Comparison of ENCODE assay signal across 1 cellular context in the genomic region with DNA sequence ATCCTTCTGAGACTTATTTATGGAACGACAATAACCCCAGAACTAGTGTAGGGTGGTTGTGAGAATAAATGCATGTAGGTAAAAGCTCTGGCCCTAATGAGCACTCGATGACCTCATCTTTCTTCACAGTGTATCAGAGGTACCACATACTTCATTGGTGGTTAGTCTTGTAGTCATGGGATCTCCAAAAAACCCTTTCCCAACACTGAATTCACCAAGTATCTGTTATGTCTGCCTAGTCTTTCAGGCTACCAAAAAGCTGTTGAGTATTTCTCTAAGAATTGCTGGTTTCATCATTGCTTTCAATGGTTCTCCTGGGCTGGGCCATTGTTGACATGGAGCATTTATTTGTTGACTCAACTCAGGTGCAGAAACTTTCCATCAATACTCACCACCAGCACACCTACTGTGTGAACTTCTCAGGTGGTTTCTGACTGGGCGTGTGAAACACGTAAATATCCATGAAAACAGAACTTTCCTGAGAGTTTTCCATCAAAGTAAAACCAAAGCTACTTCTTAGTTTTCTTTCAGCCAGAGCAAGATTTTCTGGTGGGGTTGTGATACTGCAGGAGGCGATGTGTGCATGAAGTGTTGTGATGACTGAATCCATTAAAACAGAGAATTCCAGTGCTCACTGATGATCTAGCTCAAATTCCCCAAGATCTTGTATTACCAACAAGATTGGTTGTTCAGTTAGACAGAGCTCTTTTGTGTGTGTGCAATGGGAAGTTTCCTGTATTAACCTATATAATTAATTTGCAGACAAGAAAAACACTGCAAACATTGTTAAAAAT.
TF ChIP-seq lines count a peak whose summit lies in the region.

No MANE protein-coding gene starts in this region.

TF ChIP-seq in HepG2, 621 proteins besides CTCF, POLR2A, EP300 and RAD21 (continues in another document):
- no peak for TF ChIP-seq TCF7L2 (IDR thresholded peaks at IDR 0.05; ENCODE audit: low read depth, low read length)
- no peak for TF ChIP-seq ZNF674 (CRISPR knock-in tag; IDR thresholded peaks at IDR 0.05; ENCODE audit: low read depth)
- TF ChIP-seq, protein P1, sequence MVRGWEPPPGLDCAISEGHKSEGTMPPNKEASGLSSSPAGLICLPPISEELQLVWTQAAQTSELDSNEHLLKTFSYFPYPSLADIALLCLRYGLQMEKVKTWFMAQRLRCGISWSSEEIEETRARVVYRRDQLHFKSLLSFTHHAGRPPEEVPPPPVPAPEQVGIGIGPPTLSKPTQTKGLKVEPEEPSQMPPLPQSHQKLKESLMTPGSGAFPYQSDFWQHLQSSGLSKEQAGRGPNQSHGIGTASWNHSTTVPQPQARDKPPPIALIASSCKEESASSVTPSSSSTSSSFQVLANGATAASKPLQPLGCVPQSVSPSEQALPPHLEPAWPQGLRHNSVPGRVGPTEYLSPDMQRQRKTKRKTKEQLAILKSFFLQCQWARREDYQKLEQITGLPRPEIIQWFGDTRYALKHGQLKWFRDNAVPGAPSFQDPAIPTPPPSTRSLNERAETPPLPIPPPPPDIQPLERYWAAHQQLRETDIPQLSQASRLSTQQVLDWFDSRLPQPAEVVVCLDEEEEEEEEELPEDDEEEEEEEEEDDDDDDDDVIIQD (CRISPR knock-in tag; IDR thresholded peaks at IDR 0.05; ENCODE audit: low read depth) = no peak
- TF ChIP-seq ZKSCAN1 (IDR thresholded peaks at IDR 0.05; ENCODE audit: low read length) = peak; percentile 81
- TF ChIP-seq ZNF644 (CRISPR knock-in tag; IDR thresholded peaks at IDR 0.05; ENCODE audit: low read depth) = peak; percentile 55; the same call in 1 of the 2 replicates
- TF ChIP-seq, protein P2, sequence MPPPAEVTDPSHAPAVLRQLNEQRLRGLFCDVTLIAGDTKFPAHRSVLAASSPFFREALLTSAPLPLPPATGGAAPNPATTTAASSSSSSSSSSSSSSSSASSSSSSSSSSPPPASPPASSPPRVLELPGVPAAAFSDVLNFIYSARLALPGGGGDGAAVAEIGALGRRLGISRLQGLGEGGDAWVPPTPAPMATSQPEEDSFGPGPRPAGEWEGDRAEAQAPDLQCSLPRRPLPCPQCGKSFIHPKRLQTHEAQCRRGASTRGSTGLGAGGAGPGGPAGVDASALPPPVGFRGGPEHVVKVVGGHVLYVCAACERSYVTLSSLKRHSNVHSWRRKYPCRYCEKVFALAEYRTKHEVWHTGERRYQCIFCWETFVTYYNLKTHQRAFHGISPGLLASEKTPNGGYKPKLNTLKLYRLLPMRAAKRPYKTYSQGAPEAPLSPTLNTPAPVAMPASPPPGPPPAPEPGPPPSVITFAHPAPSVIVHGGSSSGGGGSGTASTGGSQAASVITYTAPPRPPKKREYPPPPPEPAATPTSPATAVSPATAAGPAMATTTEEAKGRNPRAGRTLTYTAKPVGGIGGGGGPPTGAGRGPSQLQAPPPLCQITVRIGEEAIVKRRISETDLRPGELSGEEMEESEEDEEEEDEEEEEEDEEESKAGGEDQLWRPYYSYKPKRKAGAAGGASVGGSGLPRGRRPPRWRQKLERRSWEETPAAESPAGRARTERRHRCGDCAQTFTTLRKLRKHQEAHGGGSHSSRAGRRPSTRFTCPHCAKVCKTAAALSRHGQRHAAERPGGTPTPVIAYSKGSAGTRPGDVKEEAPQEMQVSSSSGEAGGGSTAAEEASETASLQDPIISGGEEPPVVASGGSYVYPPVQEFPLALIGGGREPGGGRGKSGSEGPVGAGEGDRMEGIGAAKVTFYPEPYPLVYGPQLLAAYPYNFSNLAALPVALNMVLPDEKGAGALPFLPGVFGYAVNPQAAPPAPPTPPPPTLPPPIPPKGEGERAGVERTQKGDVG (CRISPR knock-in tag; IDR thresholded peaks at IDR 0.05; ENCODE audit: borderline replicate concordance) = no peak
- no peak for TF ChIP-seq RFX5 (IDR thresholded peaks at IDR 0.05; ENCODE audit: low read depth, low read length)
- TF ChIP-seq, protein P3, sequence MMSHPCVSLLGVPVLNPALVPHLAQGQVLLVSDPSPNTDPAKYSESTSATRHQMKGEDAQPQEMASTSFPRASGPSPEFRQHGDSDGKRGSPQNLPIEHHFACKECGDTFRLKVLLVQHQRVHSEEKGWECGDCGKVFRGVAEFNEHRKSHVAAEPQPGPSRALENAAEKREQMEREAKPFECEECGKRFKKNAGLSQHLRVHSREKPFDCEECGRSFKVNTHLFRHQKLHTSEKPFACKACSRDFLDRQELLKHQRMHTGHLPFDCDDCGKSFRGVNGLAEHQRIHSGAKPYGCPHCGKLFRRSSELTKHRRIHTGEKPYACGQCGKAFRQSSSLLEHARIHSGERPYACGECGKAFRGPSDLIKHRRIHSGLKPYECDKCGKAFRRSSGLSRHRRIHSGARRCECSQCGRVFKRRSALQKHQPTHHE (CRISPR knock-in tag; IDR thresholded peaks at IDR 0.05; ENCODE audit: borderline replicate concordance) = no peak
- no peak for TF ChIP-seq SMAD3 (CRISPR knock-in tag; IDR thresholded peaks at IDR 0.05)
- TF ChIP-seq, protein P4, sequence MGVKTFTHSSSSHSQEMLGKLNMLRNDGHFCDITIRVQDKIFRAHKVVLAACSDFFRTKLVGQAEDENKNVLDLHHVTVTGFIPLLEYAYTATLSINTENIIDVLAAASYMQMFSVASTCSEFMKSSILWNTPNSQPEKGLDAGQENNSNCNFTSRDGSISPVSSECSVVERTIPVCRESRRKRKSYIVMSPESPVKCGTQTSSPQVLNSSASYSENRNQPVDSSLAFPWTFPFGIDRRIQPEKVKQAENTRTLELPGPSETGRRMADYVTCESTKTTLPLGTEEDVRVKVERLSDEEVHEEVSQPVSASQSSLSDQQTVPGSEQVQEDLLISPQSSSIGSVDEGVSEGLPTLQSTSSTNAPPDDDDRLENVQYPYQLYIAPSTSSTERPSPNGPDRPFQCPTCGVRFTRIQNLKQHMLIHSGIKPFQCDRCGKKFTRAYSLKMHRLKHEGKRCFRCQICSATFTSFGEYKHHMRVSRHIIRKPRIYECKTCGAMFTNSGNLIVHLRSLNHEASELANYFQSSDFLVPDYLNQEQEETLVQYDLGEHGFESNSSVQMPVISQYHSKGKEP (CRISPR knock-in tag; IDR thresholded peaks at IDR 0.05) = no peak
- TF ChIP-seq, protein P5, sequence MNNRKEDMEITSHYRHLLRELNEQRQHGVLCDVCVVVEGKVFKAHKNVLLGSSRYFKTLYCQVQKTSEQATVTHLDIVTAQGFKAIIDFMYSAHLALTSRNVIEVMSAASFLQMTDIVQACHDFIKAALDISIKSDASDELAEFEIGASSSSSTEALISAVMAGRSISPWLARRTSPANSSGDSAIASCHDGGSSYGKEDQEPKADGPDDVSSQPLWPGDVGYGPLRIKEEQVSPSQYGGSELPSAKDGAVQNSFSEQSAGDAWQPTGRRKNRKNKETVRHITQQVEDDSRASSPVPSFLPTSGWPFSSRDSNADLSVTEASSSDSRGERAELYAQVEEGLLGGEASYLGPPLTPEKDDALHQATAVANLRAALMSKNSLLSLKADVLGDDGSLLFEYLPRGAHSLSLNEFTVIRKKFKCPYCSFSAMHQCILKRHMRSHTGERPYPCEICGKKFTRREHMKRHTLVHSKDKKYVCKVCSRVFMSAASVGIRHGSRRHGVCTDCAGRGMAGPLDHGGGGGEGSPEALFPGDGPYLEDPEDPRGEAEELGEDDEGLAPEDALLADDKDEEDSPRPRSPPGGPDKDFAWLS (CRISPR knock-in tag; IDR thresholded peaks at IDR 0.05; ENCODE audit: borderline replicate concordance) = no peak
- TF ChIP-seq, protein P6, sequence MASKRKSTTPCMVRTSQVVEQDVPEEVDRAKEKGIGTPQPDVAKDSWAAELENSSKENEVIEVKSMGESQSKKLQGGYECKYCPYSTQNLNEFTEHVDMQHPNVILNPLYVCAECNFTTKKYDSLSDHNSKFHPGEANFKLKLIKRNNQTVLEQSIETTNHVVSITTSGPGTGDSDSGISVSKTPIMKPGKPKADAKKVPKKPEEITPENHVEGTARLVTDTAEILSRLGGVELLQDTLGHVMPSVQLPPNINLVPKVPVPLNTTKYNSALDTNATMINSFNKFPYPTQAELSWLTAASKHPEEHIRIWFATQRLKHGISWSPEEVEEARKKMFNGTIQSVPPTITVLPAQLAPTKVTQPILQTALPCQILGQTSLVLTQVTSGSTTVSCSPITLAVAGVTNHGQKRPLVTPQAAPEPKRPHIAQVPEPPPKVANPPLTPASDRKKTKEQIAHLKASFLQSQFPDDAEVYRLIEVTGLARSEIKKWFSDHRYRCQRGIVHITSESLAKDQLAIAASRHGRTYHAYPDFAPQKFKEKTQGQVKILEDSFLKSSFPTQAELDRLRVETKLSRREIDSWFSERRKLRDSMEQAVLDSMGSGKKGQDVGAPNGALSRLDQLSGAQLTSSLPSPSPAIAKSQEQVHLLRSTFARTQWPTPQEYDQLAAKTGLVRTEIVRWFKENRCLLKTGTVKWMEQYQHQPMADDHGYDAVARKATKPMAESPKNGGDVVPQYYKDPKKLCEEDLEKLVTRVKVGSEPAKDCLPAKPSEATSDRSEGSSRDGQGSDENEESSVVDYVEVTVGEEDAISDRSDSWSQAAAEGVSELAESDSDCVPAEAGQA (IDR thresholded peaks at IDR 0.05; ENCODE audit: low read depth) = no peak
- TF ChIP-seq, protein P6 (CRISPR knock-in tag; IDR thresholded peaks at IDR 0.05; ENCODE audit: borderline replicate concordance) = no peak
- TF ChIP-seq, protein P7, sequence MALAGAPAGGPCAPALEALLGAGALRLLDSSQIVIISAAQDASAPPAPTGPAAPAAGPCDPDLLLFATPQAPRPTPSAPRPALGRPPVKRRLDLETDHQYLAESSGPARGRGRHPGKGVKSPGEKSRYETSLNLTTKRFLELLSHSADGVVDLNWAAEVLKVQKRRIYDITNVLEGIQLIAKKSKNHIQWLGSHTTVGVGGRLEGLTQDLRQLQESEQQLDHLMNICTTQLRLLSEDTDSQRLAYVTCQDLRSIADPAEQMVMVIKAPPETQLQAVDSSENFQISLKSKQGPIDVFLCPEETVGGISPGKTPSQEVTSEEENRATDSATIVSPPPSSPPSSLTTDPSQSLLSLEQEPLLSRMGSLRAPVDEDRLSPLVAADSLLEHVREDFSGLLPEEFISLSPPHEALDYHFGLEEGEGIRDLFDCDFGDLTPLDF (CRISPR knock-in tag; IDR thresholded peaks at IDR 0.05) = no peak
- TF ChIP-seq ZNF234 (CRISPR knock-in tag; conservative IDR thresholded peaks at IDR 0.05) = no peak
- TF ChIP-seq ZBTB3 (CRISPR knock-in tag; IDR thresholded peaks at IDR 0.05; ENCODE audit: borderline replicate concordance, low read depth) = no peak
- no peak for TF ChIP-seq ZNF549 (CRISPR knock-in tag; IDR thresholded peaks at IDR 0.05)
- TF ChIP-seq ZBTB7A (CRISPR knock-in tag; IDR thresholded peaks at IDR 0.05) = no peak
- TF ChIP-seq, protein P8, sequence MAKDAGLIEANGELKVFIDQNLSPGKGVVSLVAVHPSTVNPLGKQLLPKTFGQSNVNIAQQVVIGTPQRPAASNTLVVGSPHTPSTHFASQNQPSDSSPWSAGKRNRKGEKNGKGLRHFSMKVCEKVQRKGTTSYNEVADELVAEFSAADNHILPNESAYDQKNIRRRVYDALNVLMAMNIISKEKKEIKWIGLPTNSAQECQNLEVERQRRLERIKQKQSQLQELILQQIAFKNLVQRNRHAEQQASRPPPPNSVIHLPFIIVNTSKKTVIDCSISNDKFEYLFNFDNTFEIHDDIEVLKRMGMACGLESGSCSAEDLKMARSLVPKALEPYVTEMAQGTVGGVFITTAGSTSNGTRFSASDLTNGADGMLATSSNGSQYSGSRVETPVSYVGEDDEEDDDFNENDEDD (CRISPR knock-in tag; IDR thresholded peaks at IDR 0.05; ENCODE audit: borderline replicate concordance) = no peak
- TF ChIP-seq KDM2A (CRISPR knock-in tag; IDR thresholded peaks at IDR 0.05; ENCODE audit: borderline replicate concordance, low read depth) = no peak
- TF ChIP-seq HNRNPLL (IDR thresholded peaks at IDR 0.05; ENCODE audit: low read depth, low read length, poor library complexity, severe bottlenecking) = no peak
- no peak for TF ChIP-seq KLF6 (CRISPR knock-in tag; IDR thresholded peaks at IDR 0.05)
- 0 out of 2 replicates have a peak, but pooled peaks have one; percentile 44 for TF ChIP-seq EHMT2 (IDR thresholded peaks at IDR 0.05; ENCODE audit: borderline replicate concordance, low read depth, low read length)
- TF ChIP-seq CBX5 (CRISPR knock-in tag; IDR thresholded peaks at IDR 0.05; ENCODE audit: borderline replicate concordance) = no peak
- TF ChIP-seq FOXA3 (CRISPR knock-in tag; IDR thresholded peaks at IDR 0.05) = peak; percentile 42; the same call in 1 of the 2 replicates
- TF ChIP-seq FOSL2 (CRISPR knock-in tag; IDR thresholded peaks at IDR 0.05) = peak; percentile 19; the same call in 1 of the 2 replicates
- no peak for TF ChIP-seq NR2F2 (IDR thresholded peaks at IDR 0.05; ENCODE audit: borderline replicate concordance, low read depth)
- no peak for TF ChIP-seq ERF (CRISPR knock-in tag; IDR thresholded peaks at IDR 0.05)
- TF ChIP-seq MBD4 (IDR thresholded peaks at IDR 0.05; ENCODE audit: borderline replicate concordance, low read length) = no peak
- no peak for TF ChIP-seq ASH2L (IDR thresholded peaks at IDR 0.05; ENCODE audit: insufficient read length, low read depth, low read length)
